In the genomic region with DNA sequence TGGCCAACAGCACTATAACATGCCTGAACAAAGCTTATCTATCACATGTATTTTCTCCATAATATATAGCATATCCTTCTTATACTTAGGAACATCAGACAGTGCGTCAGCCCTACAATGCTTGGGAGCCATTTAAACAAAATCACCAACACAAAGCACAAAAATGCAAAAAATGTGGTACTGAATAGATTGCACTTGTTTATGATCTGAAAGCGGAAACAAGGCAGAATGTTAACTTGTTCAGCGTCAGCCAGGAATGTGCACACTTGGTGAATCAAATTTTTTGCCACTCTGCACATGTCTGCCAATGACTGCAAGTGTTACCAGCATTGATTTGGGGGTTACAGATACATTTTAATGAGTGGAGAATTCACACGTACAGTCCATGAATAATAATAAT, we compare ENCODE assay signal across 17 cellular contexts. TPM values are rescaled to one million over a fixed set of nuclear protein-coding genes. Genes with fewer than 3 reads are reported as not detected.
DNase-seq lines count a peak whose midpoint lies in the region; FAIRE-seq and TF ChIP-seq lines count a peak whose summit lies in the region.
"Had no signal": no experiment of that assay in that cellular context is flagged by ENCODE, and none has a peak within 500 bp of the region (broad histone marks: within the 10 kb centered on the region; RNA-seq: fewer than 3 reads in every experiment).

No MANE protein-coding gene starts in this region.

- no peak overlapping the region for H3K27ac ChIP-seq in astrocyte (ENCODE audit: low read depth, low read length)
- no peak overlapping the region for H3K27ac ChIP-seq in fibroblast of lung (ENCODE audit: insufficient read depth, low read length)
- H3K27ac ChIP-seq: C4-2B, PC-9 had no signal

- no peak for TF ChIP-seq CTCF in astrocyte (IDR thresholded peaks at IDR 0.05; ENCODE audit: insufficient read depth, low read depth, low read length)
- no peak for TF ChIP-seq CTCF in fibroblast of lung (conservative IDR thresholded peaks at IDR 0.05 in 1 of 2, IDR thresholded peaks at IDR 0.05 in 1 of 2; ENCODE audit: low read depth in 1 of 2, low read length in 2 of 2)

- no peaks in the 10 kb centered on the region for H3K27me3 Mint-ChIP-seq in astrocyte (ENCODE audit: low read depth, unreplicated experiment)

- H3K27ac Mint-ChIP-seq in astrocyte (ENCODE audit: unreplicated experiment), result no peak overlapping the region

- H3K9me3 ChIP-seq in astrocyte (ENCODE audit: insufficient read depth, low read depth, low read length) (no peaks in the 10 kb centered on the region), fibroblast of lung (ENCODE audit: control insufficient read depth, insufficient read depth, low read depth, low read length) (no peaks in the 10 kb centered on the region)
- H3K9me3 ChIP-seq: Caco-2 had no signal

- DNase-seq in EH (ENCODE audit: low read depth) (peak; percentile 34), astrocyte (ENCODE audit: low read depth) (peak; percentile 19), fibroblast of lung (ENCODE audit: low read depth in 2 of 2) (peak; percentile 2 to 41), pulmonary artery endothelial cell (ENCODE audit: low read depth, low spot score) (peak; percentile 47), NCI-H345 (lab: John Stamatoyannopoulos, UW) (no peak), GOT3 (lab: John Stamatoyannopoulos, UW) (no peak), hypothalamus (lab: John Stamatoyannopoulos, UW) (no peak)
- DNase-seq: Caco-2, DMS79, GF-D8, KG1, NCI-H1048, NCI-H1694 treated with DMSO at 0.1 percent for 48 hours, NCI-H446, PC-9 had no signal

- peaks cover 4% of the 10 kb centered on the region for H3K4me1 Mint-ChIP-seq in astrocyte (ENCODE audit: low read depth, unreplicated experiment)

- H2AFZ ChIP-seq in astrocyte (ENCODE audit: low read depth, low read length), result no peak overlapping the region
- no peak overlapping the region for H2AFZ ChIP-seq in fibroblast of lung (ENCODE audit: low read length)
- H2AFZ ChIP-seq: PC-9 had no signal

- no peak overlapping the region for H3K4me3 ChIP-seq in astrocyte (ENCODE audit: insufficient read depth, low read depth, low read length)
- no peak overlapping the region for H3K4me3 ChIP-seq in fibroblast of lung (replicated peaks in 1 of 4; ENCODE audit: control extremely low read depth in 1 of 4, insufficient read depth in 1 of 4, low read depth in 3 of 4, low read length in 4 of 4)
- H3K4me3 ChIP-seq: PC-9 had no signal

- H3K9me3 Mint-ChIP-seq in astrocyte (ENCODE audit: unreplicated experiment), result peaks cover 13% of the 10 kb centered on the region

- no peak overlapping the region for H3K4me3 Mint-ChIP-seq in astrocyte (ENCODE audit: unreplicated experiment)

- H3K79me2 ChIP-seq in astrocyte (ENCODE audit: insufficient read depth, low read length) (no peaks in the 10 kb centered on the region), fibroblast of lung (ENCODE audit: control insufficient read depth, insufficient read depth, low read length) (no peaks in the 10 kb centered on the region)

- no peaks in the 10 kb centered on the region for H4K20me1 ChIP-seq in astrocyte (ENCODE audit: insufficient read depth, low read length)
- H4K20me1 ChIP-seq in fibroblast of lung (ENCODE audit: control insufficient read depth, extremely low read depth, insufficient read depth, low read length), result no peaks in the 10 kb centered on the region

- H3K36me3 ChIP-seq in astrocyte (ENCODE audit: insufficient read depth, low read length), result no peaks in the 10 kb centered on the region
- H3K36me3 ChIP-seq in fibroblast of lung (ENCODE audit: control insufficient read depth, insufficient read depth, low read length), result peaks cover 1% of the 10 kb centered on the region

- peaks cover 16% of the 10 kb centered on the region for H3K36me3 Mint-ChIP-seq in astrocyte (ENCODE audit: low read depth, unreplicated experiment)

- no peaks in the 10 kb centered on the region for H3K27me3 ChIP-seq in astrocyte (ENCODE audit: insufficient read depth, low read length)
- no peaks in the 10 kb centered on the region for H3K27me3 ChIP-seq in fibroblast of lung (ENCODE audit: control insufficient read depth, insufficient read depth, low read length)

- peaks cover 9% of the 10 kb centered on the region for H3K4me1 ChIP-seq in astrocyte (ENCODE audit: insufficient read depth, low read length)
- H3K4me1 ChIP-seq in fibroblast of lung (ENCODE audit: control insufficient read depth, extremely low read depth, insufficient read depth, low read length), result no peaks in the 10 kb centered on the region

- FAIRE-seq in astrocyte (lab: Jason Lieb, UNC), result no peak
- FAIRE-seq: H54 had no signal

- H3K9ac ChIP-seq in astrocyte (ENCODE audit: low read length) (no peak overlapping the region), fibroblast of lung (ENCODE audit: insufficient read depth, low read length) (no peak overlapping the region)

- H3K4me2 ChIP-seq in astrocyte (ENCODE audit: low read length), result no peak overlapping the region
- H3K4me2 ChIP-seq in fibroblast of lung (ENCODE audit: extremely low read depth, insufficient read depth, low read length), result no peak overlapping the region
- H3K4me2 ChIP-seq: PC-9 had no signal

RNA-seq across cellular contexts. Expression of gene SLC35A1, which starts 14.8 kb away (rescaled TPM):
- 15.0 and 16.4 TPM in 2 replicates for total RNA-seq in astrocyte
- total RNA-seq in fibroblast of lung, result 27.7 and 35.8 TPM in 2 replicates
- polyA plus RNA-seq in fibroblast of lung, result 22.4 and 27.6 TPM in 2 replicates
- polyA plus RNA-seq in fibroblast of lung (2012), result 15.1 and 17.4 TPM in 2 replicates
- polyA minus RNA-seq in fibroblast of lung (ENCODE audit: low replicate concordance), result 3.7 and 14.5 TPM in 2 replicates
- 13.9 and 24.9 TPM in 2 replicates for total RNA-seq in pulmonary artery endothelial cell

Comparison
In these comparisons a context has a peak if more than half of its experiments do, and no peak if none do; other contexts are left out.
1. DNase-seq: peak in EH (single experiment), astrocyte (single experiment), fibroblast of lung (2 of 2) and pulmonary artery endothelial cell (single experiment); none in NCI-H345 (single experiment), GOT3 (single experiment) and hypothalamus (0 of 51).